In the genomic region with DNA sequence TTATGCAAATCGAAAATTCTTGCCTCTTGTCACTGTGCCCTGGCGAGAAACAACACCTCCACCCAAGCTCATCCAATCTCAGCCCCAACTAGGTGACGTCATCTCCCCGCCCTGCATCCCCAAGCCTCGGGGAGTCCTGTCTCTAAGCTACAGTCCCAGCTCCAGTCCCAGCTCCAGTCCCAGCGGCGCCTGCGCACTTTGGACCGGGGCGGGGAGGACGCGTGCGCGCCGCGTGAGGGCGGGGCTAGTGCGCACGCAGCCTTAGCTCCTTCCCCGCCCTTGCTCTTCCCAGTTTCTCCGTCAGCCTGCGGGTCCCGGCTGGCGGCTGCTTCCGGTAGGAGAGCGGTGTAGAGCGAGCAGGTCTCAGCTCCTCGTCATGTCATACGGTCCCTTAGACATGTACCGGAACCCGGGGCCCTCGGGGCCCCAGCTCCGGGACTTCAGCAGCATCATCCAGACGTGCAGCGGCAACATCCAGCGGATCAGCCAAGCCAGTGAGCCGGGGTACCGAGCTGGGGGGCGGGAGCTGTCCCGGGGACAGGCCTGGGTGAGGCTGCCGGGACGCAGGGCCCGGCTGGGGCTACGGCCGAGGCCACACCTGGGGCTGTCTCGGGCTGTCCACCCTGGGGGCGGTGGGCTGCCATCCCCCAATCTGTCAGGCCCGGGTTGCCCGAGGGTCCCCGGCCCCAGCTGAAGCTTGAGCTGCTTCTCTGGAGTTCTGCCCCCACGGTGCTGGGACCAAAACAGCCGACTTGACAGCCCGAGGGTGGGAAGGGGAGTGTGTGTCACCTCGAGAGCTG, we compare ENCODE assay signal across 1 cellular context.
TF ChIP-seq lines count a peak whose summit lies in the region.

A gene (plus strand): TSS at position 288 of the 800 bp plus-strand sequence. CDS start 89 bp downstream, at position 377.

TF ChIP-seq in K562, 482 proteins besides CTCF, POLR2A, EP300 and RAD21 (continued from another document and continues in another):
- TF ChIP-seq, protein P1, sequence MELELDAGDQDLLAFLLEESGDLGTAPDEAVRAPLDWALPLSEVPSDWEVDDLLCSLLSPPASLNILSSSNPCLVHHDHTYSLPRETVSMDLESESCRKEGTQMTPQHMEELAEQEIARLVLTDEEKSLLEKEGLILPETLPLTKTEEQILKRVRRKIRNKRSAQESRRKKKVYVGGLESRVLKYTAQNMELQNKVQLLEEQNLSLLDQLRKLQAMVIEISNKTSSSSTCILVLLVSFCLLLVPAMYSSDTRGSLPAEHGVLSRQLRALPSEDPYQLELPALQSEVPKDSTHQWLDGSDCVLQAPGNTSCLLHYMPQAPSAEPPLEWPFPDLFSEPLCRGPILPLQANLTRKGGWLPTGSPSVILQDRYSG (tag; conservative IDR thresholded peaks at IDR 0.05; ENCODE audit: low read depth), result peak; percentile 76; the same call in 1 of the 2 replicates
- TF ChIP-seq NONO (IDR thresholded peaks at IDR 0.05; ENCODE audit: low read depth in 2 of 2, low read length in 1 of 2) (no peak; a peak in 1 of 4 replicates), ZNF444 (CRISPR knock-in tag; IDR thresholded peaks at IDR 0.05) (no peak), HNRNPLL (IDR thresholded peaks at IDR 0.05; ENCODE audit: low read depth, low read length, poor library complexity, severe bottlenecking) (no peak), TSC22D4 (tag; IDR thresholded peaks at IDR 0.05) (no peak), GABPB1 (CRISPR knock-in tag; IDR thresholded peaks at IDR 0.05) (peak; percentile 90), FOXK1 (CRISPR knock-in tag; IDR thresholded peaks at IDR 0.05; ENCODE audit: borderline replicate concordance) (peak; percentile 64; the same call in 1 of the 2 replicates), SMARCB1 (IDR thresholded peaks at IDR 0.05; ENCODE audit: insufficient read length, low read depth) (no peak), PCBP2 (IDR thresholded peaks at IDR 0.05; ENCODE audit: low read depth, low read length, poor library complexity, severe bottlenecking) (no peak), ZNF764 (CRISPR knock-in tag; IDR thresholded peaks at IDR 0.05; ENCODE audit: low read depth) (no peak), SAFB2 (IDR thresholded peaks at IDR 0.05; ENCODE audit: borderline replicate concordance, low read depth, low read length, severe bottlenecking) (no peak), TBL1XR1 (IDR thresholded peaks at IDR 0.05; ENCODE audit: low read length in 2 of 2) (0 out of 4 replicates have a peak, but pooled peaks of 1 of the 2 experiments have one; percentile 19), ZC3H4 (CRISPR knock-in tag; IDR thresholded peaks at IDR 0.05; ENCODE audit: borderline replicate concordance) (0 out of 2 replicates have a peak, but pooled peaks have one; percentile 53), LARP7 (IDR thresholded peaks at IDR 0.05) (no peak), RCOR1 (IDR thresholded peaks at IDR 0.05; ENCODE audit: borderline replicate concordance in 1 of 2, low read depth in 2 of 2, low read length in 2 of 2) (peak; percentile 84 to 100), PURB (CRISPR knock-in tag; IDR thresholded peaks at IDR 0.05; ENCODE audit: low read depth) (no peak), DMBX1 (CRISPR knock-in tag; IDR thresholded peaks at IDR 0.05; ENCODE audit: borderline replicate concordance) (no peak), SOX6 (IDR thresholded peaks at IDR 0.05) (no peak), JUNB (CRISPR knock-in tag; conservative IDR thresholded peaks at IDR 0.05) (peak; percentile 99), HDAC6 (IDR thresholded peaks at IDR 0.05; ENCODE audit: low read depth, low read length) (no peak), CAMTA2 (CRISPR knock-in tag; conservative IDR thresholded peaks at IDR 0.05) (no peak)
- TF ChIP-seq, protein P2, sequence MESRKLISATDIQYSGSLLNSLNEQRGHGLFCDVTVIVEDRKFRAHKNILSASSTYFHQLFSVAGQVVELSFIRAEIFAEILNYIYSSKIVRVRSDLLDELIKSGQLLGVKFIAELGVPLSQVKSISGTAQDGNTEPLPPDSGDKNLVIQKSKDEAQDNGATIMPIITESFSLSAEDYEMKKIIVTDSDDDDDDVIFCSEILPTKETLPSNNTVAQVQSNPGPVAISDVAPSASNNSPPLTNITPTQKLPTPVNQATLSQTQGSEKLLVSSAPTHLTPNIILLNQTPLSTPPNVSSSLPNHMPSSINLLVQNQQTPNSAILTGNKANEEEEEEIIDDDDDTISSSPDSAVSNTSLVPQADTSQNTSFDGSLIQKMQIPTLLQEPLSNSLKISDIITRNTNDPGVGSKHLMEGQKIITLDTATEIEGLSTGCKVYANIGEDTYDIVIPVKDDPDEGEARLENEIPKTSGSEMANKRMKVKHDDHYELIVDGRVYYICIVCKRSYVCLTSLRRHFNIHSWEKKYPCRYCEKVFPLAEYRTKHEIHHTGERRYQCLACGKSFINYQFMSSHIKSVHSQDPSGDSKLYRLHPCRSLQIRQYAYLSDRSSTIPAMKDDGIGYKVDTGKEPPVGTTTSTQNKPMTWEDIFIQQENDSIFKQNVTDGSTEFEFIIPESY (CRISPR knock-in tag; IDR thresholded peaks at IDR 0.05), result no peak
- TF ChIP-seq, protein P3, sequence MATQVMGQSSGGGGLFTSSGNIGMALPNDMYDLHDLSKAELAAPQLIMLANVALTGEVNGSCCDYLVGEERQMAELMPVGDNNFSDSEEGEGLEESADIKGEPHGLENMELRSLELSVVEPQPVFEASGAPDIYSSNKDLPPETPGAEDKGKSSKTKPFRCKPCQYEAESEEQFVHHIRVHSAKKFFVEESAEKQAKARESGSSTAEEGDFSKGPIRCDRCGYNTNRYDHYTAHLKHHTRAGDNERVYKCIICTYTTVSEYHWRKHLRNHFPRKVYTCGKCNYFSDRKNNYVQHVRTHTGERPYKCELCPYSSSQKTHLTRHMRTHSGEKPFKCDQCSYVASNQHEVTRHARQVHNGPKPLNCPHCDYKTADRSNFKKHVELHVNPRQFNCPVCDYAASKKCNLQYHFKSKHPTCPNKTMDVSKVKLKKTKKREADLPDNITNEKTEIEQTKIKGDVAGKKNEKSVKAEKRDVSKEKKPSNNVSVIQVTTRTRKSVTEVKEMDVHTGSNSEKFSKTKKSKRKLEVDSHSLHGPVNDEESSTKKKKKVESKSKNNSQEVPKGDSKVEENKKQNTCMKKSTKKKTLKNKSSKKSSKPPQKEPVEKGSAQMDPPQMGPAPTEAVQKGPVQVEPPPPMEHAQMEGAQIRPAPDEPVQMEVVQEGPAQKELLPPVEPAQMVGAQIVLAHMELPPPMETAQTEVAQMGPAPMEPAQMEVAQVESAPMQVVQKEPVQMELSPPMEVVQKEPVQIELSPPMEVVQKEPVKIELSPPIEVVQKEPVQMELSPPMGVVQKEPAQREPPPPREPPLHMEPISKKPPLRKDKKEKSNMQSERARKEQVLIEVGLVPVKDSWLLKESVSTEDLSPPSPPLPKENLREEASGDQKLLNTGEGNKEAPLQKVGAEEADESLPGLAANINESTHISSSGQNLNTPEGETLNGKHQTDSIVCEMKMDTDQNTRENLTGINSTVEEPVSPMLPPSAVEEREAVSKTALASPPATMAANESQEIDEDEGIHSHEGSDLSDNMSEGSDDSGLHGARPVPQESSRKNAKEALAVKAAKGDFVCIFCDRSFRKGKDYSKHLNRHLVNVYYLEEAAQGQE (CRISPR knock-in tag; IDR thresholded peaks at IDR 0.05; ENCODE audit: low read depth), result no peak
- TF ChIP-seq, protein P4, sequence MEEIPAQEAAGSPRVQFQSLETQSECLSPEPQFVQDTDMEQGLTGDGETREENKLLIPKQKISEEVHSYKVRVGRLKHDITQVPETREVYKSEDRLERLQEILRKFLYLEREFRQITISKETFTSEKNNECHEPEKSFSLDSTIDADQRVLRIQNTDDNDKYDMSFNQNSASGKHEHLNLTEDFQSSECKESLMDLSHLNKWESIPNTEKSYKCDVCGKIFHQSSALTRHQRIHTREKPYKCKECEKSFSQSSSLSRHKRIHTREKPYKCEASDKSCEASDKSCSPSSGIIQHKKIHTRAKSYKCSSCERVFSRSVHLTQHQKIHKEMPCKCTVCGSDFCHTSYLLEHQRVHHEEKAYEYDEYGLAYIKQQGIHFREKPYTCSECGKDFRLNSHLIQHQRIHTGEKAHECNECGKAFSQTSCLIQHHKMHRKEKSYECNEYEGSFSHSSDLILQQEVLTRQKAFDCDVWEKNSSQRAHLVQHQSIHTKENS (CRISPR knock-in tag; IDR thresholded peaks at IDR 0.05), result no peak
- TF ChIP-seq, protein P5, sequence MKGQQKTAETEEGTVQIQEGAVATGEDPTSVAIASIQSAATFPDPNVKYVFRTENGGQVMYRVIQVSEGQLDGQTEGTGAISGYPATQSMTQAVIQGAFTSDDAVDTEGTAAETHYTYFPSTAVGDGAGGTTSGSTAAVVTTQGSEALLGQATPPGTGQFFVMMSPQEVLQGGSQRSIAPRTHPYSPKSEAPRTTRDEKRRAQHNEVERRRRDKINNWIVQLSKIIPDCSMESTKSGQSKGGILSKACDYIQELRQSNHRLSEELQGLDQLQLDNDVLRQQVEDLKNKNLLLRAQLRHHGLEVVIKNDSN (CRISPR knock-in tag; IDR thresholded peaks at IDR 0.05), result no peak; the same call in 1 of the 2 replicates
- TF ChIP-seq, protein P6, sequence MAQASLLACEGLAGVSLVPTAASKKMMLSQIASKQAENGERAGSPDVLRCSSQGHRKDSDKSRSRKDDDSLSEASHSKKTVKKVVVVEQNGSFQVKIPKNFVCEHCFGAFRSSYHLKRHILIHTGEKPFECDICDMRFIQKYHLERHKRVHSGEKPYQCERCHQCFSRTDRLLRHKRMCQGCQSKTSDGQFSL (CRISPR knock-in tag; IDR thresholded peaks at IDR 0.05), result no peak; the same call in 1 of the 2 replicates
- TF ChIP-seq, protein P6 (tag; IDR thresholded peaks at IDR 0.05), result no peak
- TF ChIP-seq, protein P7, sequence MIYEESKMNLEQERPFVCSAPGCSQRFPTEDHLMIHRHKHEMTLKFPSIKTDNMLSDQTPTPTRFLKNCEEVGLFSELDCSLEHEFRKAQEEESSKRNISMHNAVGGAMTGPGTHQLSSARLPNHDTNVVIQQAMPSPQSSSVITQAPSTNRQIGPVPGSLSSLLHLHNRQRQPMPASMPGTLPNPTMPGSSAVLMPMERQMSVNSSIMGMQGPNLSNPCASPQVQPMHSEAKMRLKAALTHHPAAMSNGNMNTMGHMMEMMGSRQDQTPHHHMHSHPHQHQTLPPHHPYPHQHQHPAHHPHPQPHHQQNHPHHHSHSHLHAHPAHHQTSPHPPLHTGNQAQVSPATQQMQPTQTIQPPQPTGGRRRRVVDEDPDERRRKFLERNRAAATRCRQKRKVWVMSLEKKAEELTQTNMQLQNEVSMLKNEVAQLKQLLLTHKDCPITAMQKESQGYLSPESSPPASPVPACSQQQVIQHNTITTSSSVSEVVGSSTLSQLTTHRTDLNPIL (CRISPR knock-in tag; IDR thresholded peaks at IDR 0.05), result peak; percentile 81; the same call in 1 of the 2 replicates
- TF ChIP-seq, protein P8, sequence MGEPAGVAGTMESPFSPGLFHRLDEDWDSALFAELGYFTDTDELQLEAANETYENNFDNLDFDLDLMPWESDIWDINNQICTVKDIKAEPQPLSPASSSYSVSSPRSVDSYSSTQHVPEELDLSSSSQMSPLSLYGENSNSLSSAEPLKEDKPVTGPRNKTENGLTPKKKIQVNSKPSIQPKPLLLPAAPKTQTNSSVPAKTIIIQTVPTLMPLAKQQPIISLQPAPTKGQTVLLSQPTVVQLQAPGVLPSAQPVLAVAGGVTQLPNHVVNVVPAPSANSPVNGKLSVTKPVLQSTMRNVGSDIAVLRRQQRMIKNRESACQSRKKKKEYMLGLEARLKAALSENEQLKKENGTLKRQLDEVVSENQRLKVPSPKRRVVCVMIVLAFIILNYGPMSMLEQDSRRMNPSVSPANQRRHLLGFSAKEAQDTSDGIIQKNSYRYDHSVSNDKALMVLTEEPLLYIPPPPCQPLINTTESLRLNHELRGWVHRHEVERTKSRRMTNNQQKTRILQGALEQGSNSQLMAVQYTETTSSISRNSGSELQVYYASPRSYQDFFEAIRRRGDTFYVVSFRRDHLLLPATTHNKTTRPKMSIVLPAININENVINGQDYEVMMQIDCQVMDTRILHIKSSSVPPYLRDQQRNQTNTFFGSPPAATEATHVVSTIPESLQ (CRISPR knock-in tag; IDR thresholded peaks at IDR 0.05), result no peak
- TF ChIP-seq, protein P9, sequence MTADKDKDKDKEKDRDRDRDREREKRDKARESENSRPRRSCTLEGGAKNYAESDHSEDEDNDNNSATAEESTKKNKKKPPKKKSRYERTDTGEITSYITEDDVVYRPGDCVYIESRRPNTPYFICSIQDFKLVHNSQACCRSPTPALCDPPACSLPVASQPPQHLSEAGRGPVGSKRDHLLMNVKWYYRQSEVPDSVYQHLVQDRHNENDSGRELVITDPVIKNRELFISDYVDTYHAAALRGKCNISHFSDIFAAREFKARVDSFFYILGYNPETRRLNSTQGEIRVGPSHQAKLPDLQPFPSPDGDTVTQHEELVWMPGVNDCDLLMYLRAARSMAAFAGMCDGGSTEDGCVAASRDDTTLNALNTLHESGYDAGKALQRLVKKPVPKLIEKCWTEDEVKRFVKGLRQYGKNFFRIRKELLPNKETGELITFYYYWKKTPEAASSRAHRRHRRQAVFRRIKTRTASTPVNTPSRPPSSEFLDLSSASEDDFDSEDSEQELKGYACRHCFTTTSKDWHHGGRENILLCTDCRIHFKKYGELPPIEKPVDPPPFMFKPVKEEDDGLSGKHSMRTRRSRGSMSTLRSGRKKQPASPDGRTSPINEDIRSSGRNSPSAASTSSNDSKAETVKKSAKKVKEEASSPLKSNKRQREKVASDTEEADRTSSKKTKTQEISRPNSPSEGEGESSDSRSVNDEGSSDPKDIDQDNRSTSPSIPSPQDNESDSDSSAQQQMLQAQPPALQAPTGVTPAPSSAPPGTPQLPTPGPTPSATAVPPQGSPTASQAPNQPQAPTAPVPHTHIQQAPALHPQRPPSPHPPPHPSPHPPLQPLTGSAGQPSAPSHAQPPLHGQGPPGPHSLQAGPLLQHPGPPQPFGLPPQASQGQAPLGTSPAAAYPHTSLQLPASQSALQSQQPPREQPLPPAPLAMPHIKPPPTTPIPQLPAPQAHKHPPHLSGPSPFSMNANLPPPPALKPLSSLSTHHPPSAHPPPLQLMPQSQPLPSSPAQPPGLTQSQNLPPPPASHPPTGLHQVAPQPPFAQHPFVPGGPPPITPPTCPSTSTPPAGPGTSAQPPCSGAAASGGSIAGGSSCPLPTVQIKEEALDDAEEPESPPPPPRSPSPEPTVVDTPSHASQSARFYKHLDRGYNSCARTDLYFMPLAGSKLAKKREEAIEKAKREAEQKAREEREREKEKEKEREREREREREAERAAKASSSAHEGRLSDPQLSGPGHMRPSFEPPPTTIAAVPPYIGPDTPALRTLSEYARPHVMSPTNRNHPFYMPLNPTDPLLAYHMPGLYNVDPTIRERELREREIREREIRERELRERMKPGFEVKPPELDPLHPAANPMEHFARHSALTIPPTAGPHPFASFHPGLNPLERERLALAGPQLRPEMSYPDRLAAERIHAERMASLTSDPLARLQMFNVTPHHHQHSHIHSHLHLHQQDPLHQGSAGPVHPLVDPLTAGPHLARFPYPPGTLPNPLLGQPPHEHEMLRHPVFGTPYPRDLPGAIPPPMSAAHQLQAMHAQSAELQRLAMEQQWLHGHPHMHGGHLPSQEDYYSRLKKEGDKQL (CRISPR knock-in tag; IDR thresholded peaks at IDR 0.05; ENCODE audit: borderline replicate concordance), result no peak
- TF ChIP-seq, protein P10, sequence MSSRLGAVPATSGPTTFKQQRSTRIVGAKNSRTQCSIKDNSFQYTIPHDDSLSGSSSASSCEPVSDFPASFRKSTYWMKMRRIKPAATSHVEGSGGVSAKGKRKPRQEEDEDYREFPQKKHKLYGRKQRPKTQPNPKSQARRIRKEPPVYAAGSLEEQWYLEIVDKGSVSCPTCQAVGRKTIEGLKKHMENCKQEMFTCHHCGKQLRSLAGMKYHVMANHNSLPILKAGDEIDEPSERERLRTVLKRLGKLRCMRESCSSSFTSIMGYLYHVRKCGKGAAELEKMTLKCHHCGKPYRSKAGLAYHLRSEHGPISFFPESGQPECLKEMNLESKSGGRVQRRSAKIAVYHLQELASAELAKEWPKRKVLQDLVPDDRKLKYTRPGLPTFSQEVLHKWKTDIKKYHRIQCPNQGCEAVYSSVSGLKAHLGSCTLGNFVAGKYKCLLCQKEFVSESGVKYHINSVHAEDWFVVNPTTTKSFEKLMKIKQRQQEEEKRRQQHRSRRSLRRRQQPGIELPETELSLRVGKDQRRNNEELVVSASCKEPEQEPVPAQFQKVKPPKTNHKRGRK (tag; IDR thresholded peaks at IDR 0.05), result no peak
